Comparison of ENCODE assay signal across 25 cellular contexts in genomic region chr1:156655151-156655903, GRCh38. TPM values are rescaled to one million over a fixed set of nuclear protein-coding genes. Genes with fewer than 3 reads are reported as not detected.
DNase-seq lines count a peak whose midpoint lies in the region; ATAC-seq and TF ChIP-seq lines count a peak whose summit lies in the region.
"Had no signal": no experiment of that assay in that cellular context is flagged by ENCODE, and none has a peak within 500 bp of the region (broad histone marks: within the 10 kb centered on the region; RNA-seq: fewer than 3 reads in every experiment).

No MANE protein-coding gene starts in this region.

- no peak overlapping the region for H3K27ac ChIP-seq in ascending aorta
- H3K27ac ChIP-seq: body of pancreas, KMS-11, tibial artery had no signal

- peak; percentile 19 for DNase-seq in NCI-H2029 (lab: John Stamatoyannopoulos, UW)
- DNase-seq in NCI-H2029 treated with DMSO at 0.1 percent for 48 hours (lab: John Stamatoyannopoulos, UW) = no peak
- DNase-seq in CD1c-positive myeloid dendritic cell (ENCODE audit: extremely low spot score) = peak; percentile 41
- peak; percentile 83 for DNase-seq in NCI-H524 treated with DMSO at 0.1 percent for 48 hours (lab: John Stamatoyannopoulos, UW)
- no peak for DNase-seq in central memory CD8-positive, alpha-beta T cell (ENCODE audit: low spot score in 2 of 2)
- no peak for DNase-seq in progenitor cell of endocrine pancreas (ENCODE audit: low spot score, unreplicated experiment)
- DNase-seq in ascending aorta (ENCODE audit: low spot score in 2 of 2) = no peak
- no peak for DNase-seq in mesothelial cell of epicardium (ENCODE audit: low spot score in 2 of 2, unreplicated experiment in 2 of 2)
- DNase-seq: 8988T; activated CD4-positive, alpha-beta T cell treated with anti-CD3 and anti-CD28 coated beads for 48 hours; activated CD8-positive, alpha-beta memory T cell treated with anti-CD3 and anti-CD28 coated beads, Interleukin-2, amount 10 ng/mL, durations not matched to agents 7 days and 5 days; body of pancreas; DMS79; HFFc6; NCI-H2081 treated with DMSO at 0.1 percent for 48 hours; NCI-H526 treated with DMSO at 0.1 percent for 48 hours; SHP77 treated with DMSO at 0.1 percent for 48 hours; stimulated activated naive CD8-positive, alpha-beta T cell treated with anti-CD3 and anti-CD28 coated beads, Interleukin-15, amount 100 ng/mL, for 72 hours; tibial artery had no signal

- H3K9me3 ChIP-seq in ascending aorta = no peaks in the 10 kb centered on the region
- H3K9me3 ChIP-seq: body of pancreas, tibial artery had no signal

- peak overlapping the region; percentile 5 for H3K4me3 Mint-ChIP-seq in central memory CD8-positive, alpha-beta T cell
- no peak overlapping the region for H3K4me3 Mint-ChIP-seq in progenitor cell of endocrine pancreas (ENCODE audit: low read depth)
- no peak overlapping the region for H3K4me3 Mint-ChIP-seq in mesothelial cell of epicardium
- H3K4me3 Mint-ChIP-seq: activated CD8-positive, alpha-beta memory T cell treated with anti-CD3 and anti-CD28 coated beads, Interleukin-2, amount 10 ng/mL, durations not matched to agents 7 days and 5 days; activated T-helper 17 cell treated with anti-CD3 and anti-CD28 coated beads, Interleukin-2, amount 50 U/mL, for 72 hours; HFFc6; stimulated activated naive CD8-positive, alpha-beta T cell treated with anti-CD3 and anti-CD28 coated beads, Interleukin-15, amount 100 ng/mL, for 72 hours; T-helper 1 cell treated with Interleukin-12 subunit alpha and Interleukin-12 subunit beta and Interleukin-4 antibody, amounts not matched to agents 30 μg/mL and 1 μg/mL, for 36 hours had no signal

- no peak overlapping the region for H3K4me3 ChIP-seq in ascending aorta
- H3K4me3 ChIP-seq: body of pancreas, lung, tibial artery had no signal

- TF ChIP-seq CTCF in progenitor cell of endocrine pancreas (IDR thresholded peaks at IDR 0.05; ENCODE audit: unreplicated experiment) = no peak
- no peak for TF ChIP-seq CTCF in ascending aorta (IDR thresholded peaks at IDR 0.05)
- no peak for TF ChIP-seq CTCF in mesothelial cell of epicardium (IDR thresholded peaks at IDR 0.05; ENCODE audit: unreplicated experiment)

- H3K27me3 Mint-ChIP-seq in central memory CD8-positive, alpha-beta T cell = peaks cover 74% of the 10 kb centered on the region
- H3K27me3 Mint-ChIP-seq in progenitor cell of endocrine pancreas (peaks cover 88% of the 10 kb centered on the region), mesothelial cell of epicardium (ENCODE audit: low read depth) (peaks cover 82% of the 10 kb centered on the region)

- H3K9me3 Mint-ChIP-seq in central memory CD8-positive, alpha-beta T cell = no peaks in the 10 kb centered on the region
- no peaks in the 10 kb centered on the region for H3K9me3 Mint-ChIP-seq in progenitor cell of endocrine pancreas (ENCODE audit: low read depth)
- no peaks in the 10 kb centered on the region for H3K9me3 Mint-ChIP-seq in mesothelial cell of epicardium
- H3K9me3 Mint-ChIP-seq: activated T-helper 17 cell treated with anti-CD3 and anti-CD28 coated beads, Interleukin-2, amount 50 U/mL, for 72 hours; CD8-positive, alpha-beta memory T cell; HFFc6; stimulated activated naive CD8-positive, alpha-beta T cell treated with anti-CD3 and anti-CD28 coated beads, Interleukin-15, amount 100 ng/mL, for 72 hours; T-helper 1 cell treated with Interleukin-12 subunit alpha and Interleukin-12 subunit beta and Interleukin-4 antibody, amounts not matched to agents 30 μg/mL and 1 μg/mL, for 36 hours had no signal

- intact Hi-C loops in ascending aorta (cut with DNase I) = loop anchor here (5.0 kb wide), 1 partner anchor 198 kb away; no protein-coding TSS in a partner anchor

- peaks cover 17 to 20% of the 10 kb centered on the region in 2 donors for H3K4me1 ChIP-seq in ascending aorta

- ATAC-seq in central memory CD8-positive, alpha-beta T cell (replicated peaks; ENCODE audit: extremely low read depth, poor library complexity, severe bottlenecking) = no peak
- ATAC-seq: activated CD8-positive, alpha-beta memory T cell treated with anti-CD3 and anti-CD28 coated beads, Interleukin-2, amount 10 ng/mL, durations not matched to agents 7 days and 5 days; activated T-helper 17 cell treated with anti-CD3 and anti-CD28 coated beads, Interleukin-2, amount 50 U/mL, for 72 hours; body of pancreas; stimulated activated naive CD8-positive, alpha-beta T cell treated with anti-CD3 and anti-CD28 coated beads, Interleukin-15, amount 100 ng/mL, for 72 hours had no signal

- H3K4me1 Mint-ChIP-seq in central memory CD8-positive, alpha-beta T cell = peaks cover 39% of the 10 kb centered on the region
- H3K4me1 Mint-ChIP-seq in progenitor cell of endocrine pancreas (ENCODE audit: low read depth) (peaks cover 6% of the 10 kb centered on the region), mesothelial cell of epicardium (peaks cover 19% of the 10 kb centered on the region)

- no peak overlapping the region for H3K27ac Mint-ChIP-seq in central memory CD8-positive, alpha-beta T cell (ENCODE audit: low read depth)
- no peak overlapping the region for H3K27ac Mint-ChIP-seq in progenitor cell of endocrine pancreas
- H3K27ac Mint-ChIP-seq in mesothelial cell of epicardium = no peak overlapping the region
- H3K27ac Mint-ChIP-seq: activated CD8-positive, alpha-beta memory T cell treated with anti-CD3 and anti-CD28 coated beads, Interleukin-2, amount 10 ng/mL, durations not matched to agents 7 days and 5 days; activated T-helper 17 cell treated with anti-CD3 and anti-CD28 coated beads, Interleukin-2, amount 50 U/mL, for 72 hours; HFFc6; stimulated activated naive CD8-positive, alpha-beta T cell treated with anti-CD3 and anti-CD28 coated beads, Interleukin-15, amount 100 ng/mL, for 72 hours; T-helper 1 cell treated with Interleukin-12 subunit alpha and Interleukin-12 subunit beta and Interleukin-4 antibody, amounts not matched to agents 30 μg/mL and 1 μg/mL, for 36 hours had no signal

- no peaks in the 10 kb centered on the region for H3K27me3 ChIP-seq in ascending aorta

- H3K36me3 ChIP-seq in ascending aorta = no peaks in the 10 kb centered on the region
- H3K36me3 ChIP-seq: tibial artery had no signal

- peaks cover 4% of the 10 kb centered on the region for H3K36me3 Mint-ChIP-seq in central memory CD8-positive, alpha-beta T cell (ENCODE audit: insufficient read depth)
- H3K36me3 Mint-ChIP-seq in progenitor cell of endocrine pancreas (ENCODE audit: insufficient read depth) (no peaks in the 10 kb centered on the region), mesothelial cell of epicardium (no peaks in the 10 kb centered on the region)
- H3K36me3 Mint-ChIP-seq: activated CD8-positive, alpha-beta memory T cell treated with anti-CD3 and anti-CD28 coated beads, Interleukin-2, amount 10 ng/mL, durations not matched to agents 7 days and 5 days had no signal

RNA-seq across cellular contexts. Expression of gene BCAN, which starts 13.4 kb away (rescaled TPM):
- total RNA-seq in progenitor cell of endocrine pancreas = not detected in 2 replicates
- not detected for total RNA-seq in ascending aorta
- 0.54 to 0.85 TPM (median 0.78 TPM) in 3 replicates for total RNA-seq in mesothelial cell of epicardium
- total RNA-seq: activated T-helper 17 cell treated with anti-CD3 and anti-CD28 coated beads, Interleukin-2, amount 50 U/mL, for 72 hours; CD8-positive, alpha-beta memory T cell; HFFc6 had no signal

RNA-seq across cellular contexts. Expression of gene NES, which starts 21.9 kb away (rescaled TPM):
- total RNA-seq in progenitor cell of endocrine pancreas = 33.9 and 39.2 TPM in 2 replicates
- total RNA-seq in ascending aorta = 74.1 TPM
- total RNA-seq in mesothelial cell of epicardium = 53.8 to 56.9 TPM (median 56.8 TPM) in 3 replicates
- total RNA-seq: activated CD8-positive, alpha-beta memory T cell treated with anti-CD3 and anti-CD28 coated beads, Interleukin-2, amount 10 ng/mL, durations not matched to agents 7 days and 5 days; CD8-positive, alpha-beta memory T cell had no signal

RNA-seq across cellular contexts. Expression of gene HAPLN2, which starts 36.1 kb away (rescaled TPM):
- 0.38 and 0.93 TPM in 2 replicates for total RNA-seq in progenitor cell of endocrine pancreas
- 1.4 TPM for total RNA-seq in ascending aorta
- 0.76 to 1.2 TPM (median 1.2 TPM) in 3 replicates for total RNA-seq in mesothelial cell of epicardium
- total RNA-seq: activated CD8-positive, alpha-beta memory T cell treated with anti-CD3 and anti-CD28 coated beads, Interleukin-2, amount 10 ng/mL, durations not matched to agents 7 days and 5 days; body of pancreas; CD8-positive, alpha-beta memory T cell; HFFc6; kidney epithelial cell had no signal

RNA-seq across cellular contexts. Expression of gene CRABP2, which starts 50.1 kb away (rescaled TPM):
- total RNA-seq in progenitor cell of endocrine pancreas (70.4 and 125 TPM in 2 replicates), ascending aorta (not detected), mesothelial cell of epicardium (676 to 704 TPM (median 686 TPM) in 3 replicates)

RNA-seq across cellular contexts. Expression of gene GPATCH4, which starts 54.0 kb away (rescaled TPM):
- total RNA-seq in progenitor cell of endocrine pancreas = 26.2 and 27.0 TPM in 2 replicates
- total RNA-seq in ascending aorta = 29.4 TPM
- total RNA-seq in mesothelial cell of epicardium = 22.7 to 24.0 TPM (median 23.6 TPM) in 3 replicates

Comparison
In these comparisons a context has a peak if more than half of its experiments do, and no peak if none do; other contexts are left out.
1. DNase-seq: peak in NCI-H2029 (single experiment), CD1c-positive myeloid dendritic cell (single experiment) and NCI-H524 treated with DMSO at 0.1 percent for 48 hours (single experiment); none in NCI-H2029 treated with DMSO at 0.1 percent for 48 hours (single experiment), central memory CD8-positive, alpha-beta T cell (0 of 2), progenitor cell of endocrine pancreas (single experiment), ascending aorta (0 of 2) and mesothelial cell of epicardium (0 of 2).